ENCODE assay signal across 1 cellular context in the genomic region with DNA sequence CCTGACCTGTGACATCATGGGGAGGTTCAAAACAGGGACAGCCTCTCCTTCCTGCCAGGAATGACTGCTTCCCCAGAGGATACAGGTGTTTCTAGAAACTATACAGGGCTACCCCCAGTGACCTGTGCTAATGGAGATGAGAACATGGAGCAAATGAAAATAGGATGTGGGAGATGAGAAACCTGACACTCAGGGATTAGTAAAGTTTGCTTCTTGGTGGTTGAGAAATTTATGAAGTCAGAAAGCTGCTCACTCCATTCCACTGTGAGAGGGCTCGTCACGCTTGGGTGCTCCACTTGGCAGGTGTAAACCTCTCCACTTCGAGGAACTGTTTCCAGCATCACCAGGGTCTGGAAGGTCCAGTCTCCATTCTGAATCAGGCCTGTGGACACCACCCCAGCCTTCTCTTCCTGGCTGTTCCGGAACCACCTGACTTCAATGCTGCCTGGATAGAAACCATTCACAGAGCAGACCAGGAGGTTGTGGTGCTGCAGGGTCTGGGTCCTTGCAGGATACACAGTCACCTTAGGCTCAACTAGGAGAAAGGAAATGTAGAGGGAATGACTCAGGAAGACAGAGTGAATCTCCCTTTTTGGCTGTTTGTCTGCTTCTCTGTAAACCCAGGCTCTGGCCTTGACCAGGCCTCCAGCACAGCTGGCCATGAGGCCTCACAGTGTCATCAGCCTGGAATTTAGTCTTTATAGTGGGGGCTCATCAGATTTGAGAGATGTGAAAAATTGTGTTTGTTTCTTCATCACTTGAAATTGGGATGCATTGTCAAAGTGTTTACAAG.
TF ChIP-seq lines count a peak whose summit lies in the region.

No MANE protein-coding gene starts in this region.

TF ChIP-seq in HepG2, 621 proteins besides CTCF, POLR2A, EP300 and RAD21:
- TF ChIP-seq HNRNPUL1 (IDR thresholded peaks at IDR 0.05; ENCODE audit: low read depth, low read length) (no peak), ZNF629 (CRISPR knock-in tag; conservative IDR thresholded peaks at IDR 0.05) (no peak), PAWR (CRISPR knock-in tag; IDR thresholded peaks at IDR 0.05; ENCODE audit: borderline replicate concordance) (no peak), SALL2 (CRISPR knock-in tag; IDR thresholded peaks at IDR 0.05) (no peak), ESRRA (CRISPR knock-in tag; IDR thresholded peaks at IDR 0.05; ENCODE audit: low read depth) (no peak), DNMT1 (CRISPR knock-in tag; IDR thresholded peaks at IDR 0.05) (no peak), IRF2 (CRISPR knock-in tag; IDR thresholded peaks at IDR 0.05) (no peak), CEBPG (CRISPR knock-in tag; IDR thresholded peaks at IDR 0.05) (no peak), ZNF235 (CRISPR knock-in tag; IDR thresholded peaks at IDR 0.05; ENCODE audit: borderline replicate concordance) (no peak), ZBTB42 (CRISPR knock-in tag; IDR thresholded peaks at IDR 0.05) (no peak), ZNF724P (CRISPR knock-in tag; IDR thresholded peaks at IDR 0.05; ENCODE audit: borderline replicate concordance) (no peak), BRCA1 (CRISPR knock-in tag; IDR thresholded peaks at IDR 0.05) (no peak), HNRNPK (IDR thresholded peaks at IDR 0.05; ENCODE audit: low read depth, low read length, poor library complexity, severe bottlenecking) (no peak)
- TF ChIP-seq, protein P1, sequence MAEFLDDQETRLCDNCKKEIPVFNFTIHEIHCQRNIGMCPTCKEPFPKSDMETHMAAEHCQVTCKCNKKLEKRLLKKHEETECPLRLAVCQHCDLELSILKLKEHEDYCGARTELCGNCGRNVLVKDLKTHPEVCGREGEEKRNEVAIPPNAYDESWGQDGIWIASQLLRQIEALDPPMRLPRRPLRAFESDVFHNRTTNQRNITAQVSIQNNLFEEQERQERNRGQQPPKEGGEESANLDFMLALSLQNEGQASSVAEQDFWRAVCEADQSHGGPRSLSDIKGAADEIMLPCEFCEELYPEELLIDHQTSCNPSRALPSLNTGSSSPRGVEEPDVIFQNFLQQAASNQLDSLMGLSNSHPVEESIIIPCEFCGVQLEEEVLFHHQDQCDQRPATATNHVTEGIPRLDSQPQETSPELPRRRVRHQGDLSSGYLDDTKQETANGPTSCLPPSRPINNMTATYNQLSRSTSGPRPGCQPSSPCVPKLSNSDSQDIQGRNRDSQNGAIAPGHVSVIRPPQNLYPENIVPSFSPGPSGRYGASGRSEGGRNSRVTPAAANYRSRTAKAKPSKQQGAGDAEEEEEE (CRISPR knock-in tag; IDR thresholded peaks at IDR 0.05; ENCODE audit: borderline replicate concordance): no peak
- TF ChIP-seq, protein P2, sequence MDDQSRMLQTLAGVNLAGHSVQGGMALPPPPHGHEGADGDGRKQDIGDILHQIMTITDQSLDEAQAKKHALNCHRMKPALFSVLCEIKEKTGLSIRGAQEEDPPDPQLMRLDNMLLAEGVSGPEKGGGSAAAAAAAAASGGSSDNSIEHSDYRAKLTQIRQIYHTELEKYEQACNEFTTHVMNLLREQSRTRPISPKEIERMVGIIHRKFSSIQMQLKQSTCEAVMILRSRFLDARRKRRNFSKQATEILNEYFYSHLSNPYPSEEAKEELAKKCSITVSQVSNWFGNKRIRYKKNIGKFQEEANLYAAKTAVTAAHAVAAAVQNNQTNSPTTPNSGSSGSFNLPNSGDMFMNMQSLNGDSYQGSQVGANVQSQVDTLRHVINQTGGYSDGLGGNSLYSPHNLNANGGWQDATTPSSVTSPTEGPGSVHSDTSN (CRISPR knock-in tag; IDR thresholded peaks at IDR 0.05; ENCODE audit: borderline replicate concordance): no peak
- TF ChIP-seq, protein P3, sequence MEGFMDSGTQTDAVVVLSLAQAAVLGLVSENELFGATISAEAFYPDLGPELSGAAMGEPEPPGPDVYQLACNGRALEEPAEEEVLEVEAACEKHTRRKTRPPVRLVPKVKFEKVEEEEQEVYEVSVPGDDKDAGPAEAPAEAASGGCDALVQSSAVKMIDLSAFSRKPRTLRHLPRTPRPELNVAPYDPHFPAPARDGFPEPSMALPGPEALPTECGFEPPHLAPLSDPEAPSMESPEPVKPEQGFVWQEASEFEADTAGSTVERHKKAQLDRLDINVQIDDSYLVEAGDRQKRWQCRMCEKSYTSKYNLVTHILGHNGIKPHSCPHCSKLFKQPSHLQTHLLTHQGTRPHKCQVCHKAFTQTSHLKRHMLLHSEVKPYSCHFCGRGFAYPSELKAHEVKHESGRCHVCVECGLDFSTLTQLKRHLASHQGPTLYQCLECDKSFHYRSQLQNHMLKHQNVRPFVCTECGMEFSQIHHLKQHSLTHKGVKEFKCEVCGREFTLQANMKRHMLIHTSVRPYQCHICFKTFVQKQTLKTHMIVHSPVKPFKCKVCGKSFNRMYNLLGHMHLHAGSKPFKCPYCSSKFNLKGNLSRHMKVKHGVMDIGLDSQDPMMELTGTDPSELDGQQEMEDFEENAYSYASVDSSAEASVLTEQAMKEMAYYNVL (CRISPR knock-in tag; IDR thresholded peaks at IDR 0.05; ENCODE audit: borderline replicate concordance): no peak
- TF ChIP-seq, protein P4, sequence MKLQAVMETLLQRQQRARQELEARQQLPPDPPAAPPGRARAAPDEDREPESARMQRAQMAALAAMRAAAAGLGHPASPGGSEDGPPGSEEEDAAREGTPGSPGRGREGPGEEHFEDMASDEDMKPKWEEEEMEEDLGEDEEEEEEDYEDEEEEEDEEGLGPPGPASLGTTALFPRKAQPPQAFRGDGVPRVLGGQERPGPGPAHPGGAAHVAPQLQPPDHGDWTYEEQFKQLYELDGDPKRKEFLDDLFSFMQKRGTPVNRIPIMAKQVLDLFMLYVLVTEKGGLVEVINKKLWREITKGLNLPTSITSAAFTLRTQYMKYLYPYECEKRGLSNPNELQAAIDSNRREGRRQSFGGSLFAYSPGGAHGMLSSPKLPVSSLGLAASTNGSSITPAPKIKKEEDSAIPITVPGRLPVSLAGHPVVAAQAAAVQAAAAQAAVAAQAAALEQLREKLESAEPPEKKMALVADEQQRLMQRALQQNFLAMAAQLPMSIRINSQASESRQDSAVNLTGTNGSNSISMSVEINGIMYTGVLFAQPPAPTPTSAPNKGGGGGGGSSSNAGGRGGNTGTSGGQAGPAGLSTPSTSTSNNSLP (IDR thresholded peaks at IDR 0.05; ENCODE audit: low read depth, low read length): no peak
- TF ChIP-seq, protein P5, sequence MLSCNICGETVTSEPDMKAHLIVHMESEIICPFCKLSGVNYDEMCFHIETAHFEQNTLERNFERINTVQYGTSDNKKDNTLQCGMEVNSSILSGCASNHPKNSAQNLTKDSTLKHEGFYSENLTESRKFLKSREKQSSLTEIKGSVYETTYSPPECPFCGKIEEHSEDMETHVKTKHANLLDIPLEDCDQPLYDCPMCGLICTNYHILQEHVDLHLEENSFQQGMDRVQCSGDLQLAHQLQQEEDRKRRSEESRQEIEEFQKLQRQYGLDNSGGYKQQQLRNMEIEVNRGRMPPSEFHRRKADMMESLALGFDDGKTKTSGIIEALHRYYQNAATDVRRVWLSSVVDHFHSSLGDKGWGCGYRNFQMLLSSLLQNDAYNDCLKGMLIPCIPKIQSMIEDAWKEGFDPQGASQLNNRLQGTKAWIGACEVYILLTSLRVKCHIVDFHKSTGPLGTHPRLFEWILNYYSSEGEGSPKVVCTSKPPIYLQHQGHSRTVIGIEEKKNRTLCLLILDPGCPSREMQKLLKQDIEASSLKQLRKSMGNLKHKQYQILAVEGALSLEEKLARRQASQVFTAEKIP (CRISPR knock-in tag; IDR thresholded peaks at IDR 0.05; ENCODE audit: borderline replicate concordance): no peak
- TF ChIP-seq, protein P6, sequence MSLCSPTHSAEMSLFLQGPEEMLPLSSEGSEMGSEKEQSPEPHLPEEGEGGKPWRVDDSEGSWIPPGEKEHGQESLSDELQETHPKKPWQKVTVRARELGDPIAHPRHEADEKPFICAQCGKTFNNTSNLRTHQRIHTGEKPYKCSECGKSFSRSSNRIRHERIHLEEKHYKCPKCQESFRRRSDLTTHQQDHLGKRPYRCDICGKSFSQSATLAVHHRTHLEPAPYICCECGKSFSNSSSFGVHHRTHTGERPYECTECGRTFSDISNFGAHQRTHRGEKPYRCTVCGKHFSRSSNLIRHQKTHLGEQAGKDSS (CRISPR knock-in tag; IDR thresholded peaks at IDR 0.05; ENCODE audit: borderline replicate concordance, low read depth): no peak
- TF ChIP-seq, protein P7, sequence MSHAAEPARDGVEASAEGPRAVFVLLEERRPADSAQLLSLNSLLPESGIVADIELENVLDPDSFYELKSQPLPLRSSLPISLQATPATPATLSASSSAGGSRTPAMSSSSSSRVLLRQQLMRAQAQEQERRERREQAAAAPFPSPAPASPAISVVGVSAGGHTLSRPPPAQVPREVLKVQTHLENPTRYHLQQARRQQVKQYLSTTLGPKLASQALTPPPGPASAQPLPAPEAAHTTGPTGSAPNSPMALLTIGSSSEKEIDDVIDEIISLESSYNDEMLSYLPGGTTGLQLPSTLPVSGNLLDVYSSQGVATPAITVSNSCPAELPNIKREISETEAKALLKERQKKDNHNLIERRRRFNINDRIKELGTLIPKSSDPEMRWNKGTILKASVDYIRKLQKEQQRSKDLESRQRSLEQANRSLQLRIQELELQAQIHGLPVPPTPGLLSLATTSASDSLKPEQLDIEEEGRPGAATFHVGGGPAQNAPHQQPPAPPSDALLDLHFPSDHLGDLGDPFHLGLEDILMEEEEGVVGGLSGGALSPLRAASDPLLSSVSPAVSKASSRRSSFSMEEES (CRISPR knock-in tag; IDR thresholded peaks at IDR 0.05): no peak
